ENCODE assay signal across 17 cellular contexts in genomic region chrY:18601287-18601686, GRCh38. TPM values are rescaled to one million over a fixed set of nuclear protein-coding genes. Genes with fewer than 3 reads are reported as not detected.
"Had no signal": no experiment of that assay in that cellular context is flagged by ENCODE, and none has a peak within 500 bp of the region (broad histone marks: within the 10 kb centered on the region; RNA-seq: fewer than 3 reads in every experiment).

No MANE protein-coding gene starts in this region.

RNA-seq across cellular contexts. Expression of gene HSFY1, which starts 54.8 kb away (rescaled TPM):
- total RNA-seq: activated naive CD8-positive, alpha-beta T cell treated with anti-CD3 and anti-CD28 coated beads, Interleukin-2, amount 10 ng/mL, durations not matched to agents 7 days and 5 days; activated T-helper 1 cell treated with anti-CD3 and anti-CD28 coated beads, Interleukin-12 subunit alpha, Interleukin-12 subunit beta, Interleukin-2, Interleukin-4 antibody, amounts not matched to agents 30 ng/mL and 10 ng/mL and 1 ng/mL, durations not matched to agents 14 hours and 24 hours and 36 hours; ascending aorta; cardiac muscle cell; colonic mucosa; dermis microvascular lymphatic vessel endothelial cell; esophagus squamous epithelium; glomerular endothelial cell; heart right ventricle; kidney epithelial cell; lower leg skin; mesothelial cell of epicardium; osteocyte; posterior vena cava; spleen; transverse colon; urinary bladder had no signal
